4 cellular contexts compared by ENCODE assay signal in the genomic region with DNA sequence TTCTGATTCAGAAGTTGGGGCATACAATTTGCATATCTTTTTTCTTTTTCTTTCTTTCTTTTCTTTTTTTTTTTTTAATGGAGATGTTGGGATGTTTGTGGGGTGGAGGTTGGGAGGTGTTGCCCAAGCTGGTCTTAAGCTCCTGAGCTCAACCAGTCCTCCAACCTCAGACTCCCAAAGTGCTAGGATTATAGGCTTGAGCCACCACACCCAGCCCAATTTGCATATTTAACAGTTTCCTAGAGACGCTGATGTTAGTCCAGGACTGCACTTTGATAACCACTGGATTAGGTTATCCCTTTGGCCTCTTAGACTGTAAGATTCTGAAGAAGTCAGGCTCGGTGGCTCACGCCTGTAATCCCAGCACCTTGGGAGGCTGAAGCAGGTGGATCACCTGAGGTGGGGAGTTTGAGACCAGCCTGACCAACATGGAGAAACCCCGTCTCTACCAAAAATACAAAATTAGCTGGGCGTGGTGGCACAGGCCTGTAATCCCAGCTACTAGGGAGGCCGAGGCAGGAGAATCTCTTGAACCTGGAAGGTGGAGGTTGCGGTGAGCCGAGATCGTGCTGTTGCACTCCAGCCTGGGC. TPM values are rescaled to one million over a fixed set of nuclear protein-coding genes. Genes with fewer than 3 reads are reported as not detected.
"Had no signal": no experiment of that assay in that cellular context is flagged by ENCODE, and none has a peak within 500 bp of the region (broad histone marks: within the 10 kb centered on the region; RNA-seq: fewer than 3 reads in every experiment).

No MANE protein-coding gene starts in this region.

RNA-seq across cellular contexts. Expression of a gene that starts 30.0 kb away (rescaled TPM):
- total RNA-seq: bronchial epithelial cell, cerebellum, lower lobe of right lung, occipital lobe had no signal
